ENCODE assay signal across 2 cellular contexts in the genomic region with DNA sequence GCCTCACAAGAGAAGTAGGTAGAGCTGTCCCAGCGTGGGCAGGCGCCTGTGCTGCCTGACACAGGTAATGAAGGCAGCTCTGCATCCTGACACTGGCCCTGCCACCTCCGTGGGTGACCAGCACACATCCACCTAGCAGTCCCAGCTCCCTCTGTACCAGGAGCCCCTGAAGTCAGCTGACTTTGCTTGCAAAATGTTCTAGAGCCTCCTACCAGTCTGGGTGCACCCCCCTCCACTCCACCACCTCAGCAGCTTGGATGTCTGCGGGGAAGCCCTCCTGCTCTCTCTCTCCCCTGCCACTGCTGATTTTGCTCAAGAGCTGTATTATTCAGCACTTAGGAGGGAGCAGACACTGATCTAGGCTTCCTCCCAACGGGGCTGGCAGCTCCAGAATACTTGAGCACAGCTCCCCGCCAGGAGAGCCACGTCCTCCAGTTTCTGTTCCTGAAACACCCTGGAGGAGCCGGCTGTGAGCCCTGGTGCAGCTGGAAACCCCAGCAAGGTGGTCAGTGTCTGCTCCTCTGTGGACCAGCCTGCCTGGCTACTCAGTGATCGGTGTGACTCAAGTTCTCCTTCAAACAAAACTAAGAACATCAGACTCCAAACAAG.
TF ChIP-seq lines count a peak whose summit lies in the region.

No MANE protein-coding gene starts in this region.

TF ChIP-seq in SK-N-SH, 30 proteins besides CTCF, POLR2A, EP300 and RAD21 (continued from another document):
- TF ChIP-seq, protein P1, sequence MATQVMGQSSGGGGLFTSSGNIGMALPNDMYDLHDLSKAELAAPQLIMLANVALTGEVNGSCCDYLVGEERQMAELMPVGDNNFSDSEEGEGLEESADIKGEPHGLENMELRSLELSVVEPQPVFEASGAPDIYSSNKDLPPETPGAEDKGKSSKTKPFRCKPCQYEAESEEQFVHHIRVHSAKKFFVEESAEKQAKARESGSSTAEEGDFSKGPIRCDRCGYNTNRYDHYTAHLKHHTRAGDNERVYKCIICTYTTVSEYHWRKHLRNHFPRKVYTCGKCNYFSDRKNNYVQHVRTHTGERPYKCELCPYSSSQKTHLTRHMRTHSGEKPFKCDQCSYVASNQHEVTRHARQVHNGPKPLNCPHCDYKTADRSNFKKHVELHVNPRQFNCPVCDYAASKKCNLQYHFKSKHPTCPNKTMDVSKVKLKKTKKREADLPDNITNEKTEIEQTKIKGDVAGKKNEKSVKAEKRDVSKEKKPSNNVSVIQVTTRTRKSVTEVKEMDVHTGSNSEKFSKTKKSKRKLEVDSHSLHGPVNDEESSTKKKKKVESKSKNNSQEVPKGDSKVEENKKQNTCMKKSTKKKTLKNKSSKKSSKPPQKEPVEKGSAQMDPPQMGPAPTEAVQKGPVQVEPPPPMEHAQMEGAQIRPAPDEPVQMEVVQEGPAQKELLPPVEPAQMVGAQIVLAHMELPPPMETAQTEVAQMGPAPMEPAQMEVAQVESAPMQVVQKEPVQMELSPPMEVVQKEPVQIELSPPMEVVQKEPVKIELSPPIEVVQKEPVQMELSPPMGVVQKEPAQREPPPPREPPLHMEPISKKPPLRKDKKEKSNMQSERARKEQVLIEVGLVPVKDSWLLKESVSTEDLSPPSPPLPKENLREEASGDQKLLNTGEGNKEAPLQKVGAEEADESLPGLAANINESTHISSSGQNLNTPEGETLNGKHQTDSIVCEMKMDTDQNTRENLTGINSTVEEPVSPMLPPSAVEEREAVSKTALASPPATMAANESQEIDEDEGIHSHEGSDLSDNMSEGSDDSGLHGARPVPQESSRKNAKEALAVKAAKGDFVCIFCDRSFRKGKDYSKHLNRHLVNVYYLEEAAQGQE (IDR thresholded peaks at IDR 0.05; ENCODE audit: low read depth, low read length) = no peak
- TF ChIP-seq TCF12 (IDR thresholded peaks at IDR 0.05) (no peak), NFIC (IDR thresholded peaks at IDR 0.05; ENCODE audit: borderline replicate concordance) (no peak), MXI1 (IDR thresholded peaks at IDR 0.05; ENCODE audit: low read depth, low read length) (no peak), RXRA (IDR thresholded peaks at IDR 0.05; ENCODE audit: borderline replicate concordance, low read depth) (no peak), EZH2phosphoT487 (IDR thresholded peaks at IDR 0.05; ENCODE audit: borderline replicate concordance, low read depth) (no peak)

TF ChIP-seq in SK-N-SH treated with all-trans-retinoic acid at 6 μM for 48 hours, 23 proteins besides CTCF, POLR2A, EP300 and RAD21 (continued from another document):
- TF ChIP-seq RARB (CRISPR knock-in tag; IDR thresholded peaks at IDR 0.05) (no peak), ZNF565 (CRISPR knock-in tag; conservative IDR thresholded peaks at IDR 0.05; ENCODE audit: low read depth) (no peak), TOX (CRISPR knock-in tag; IDR thresholded peaks at IDR 0.05; ENCODE audit: borderline replicate concordance) (no peak), ISL1 (CRISPR knock-in tag; IDR thresholded peaks at IDR 0.05) (no peak), ZNF70 (CRISPR knock-in tag; IDR thresholded peaks at IDR 0.05) (no peak), ZFP30 (CRISPR knock-in tag; IDR thresholded peaks at IDR 0.05) (no peak), PPARA (CRISPR knock-in tag; IDR thresholded peaks at IDR 0.05; ENCODE audit: borderline replicate concordance) (no peak)
- TF ChIP-seq, protein P2, sequence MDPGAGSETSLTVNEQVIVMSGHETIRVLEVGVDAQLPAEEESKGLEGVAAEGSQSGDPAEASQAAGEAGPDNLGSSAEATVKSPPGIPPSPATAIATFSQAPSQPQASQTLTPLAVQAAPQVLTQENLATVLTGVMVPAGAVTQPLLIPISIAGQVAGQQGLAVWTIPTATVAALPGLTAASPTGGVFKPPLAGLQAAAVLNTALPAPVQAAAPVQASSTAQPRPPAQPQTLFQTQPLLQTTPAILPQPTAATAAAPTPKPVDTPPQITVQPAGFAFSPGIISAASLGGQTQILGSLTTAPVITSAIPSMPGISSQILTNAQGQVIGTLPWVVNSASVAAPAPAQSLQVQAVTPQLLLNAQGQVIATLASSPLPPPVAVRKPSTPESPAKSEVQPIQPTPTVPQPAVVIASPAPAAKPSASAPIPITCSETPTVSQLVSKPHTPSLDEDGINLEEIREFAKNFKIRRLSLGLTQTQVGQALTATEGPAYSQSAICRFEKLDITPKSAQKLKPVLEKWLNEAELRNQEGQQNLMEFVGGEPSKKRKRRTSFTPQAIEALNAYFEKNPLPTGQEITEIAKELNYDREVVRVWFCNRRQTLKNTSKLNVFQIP (CRISPR knock-in tag; IDR thresholded peaks at IDR 0.05; ENCODE audit: borderline replicate concordance, low read depth) = no peak
- TF ChIP-seq, protein P3, sequence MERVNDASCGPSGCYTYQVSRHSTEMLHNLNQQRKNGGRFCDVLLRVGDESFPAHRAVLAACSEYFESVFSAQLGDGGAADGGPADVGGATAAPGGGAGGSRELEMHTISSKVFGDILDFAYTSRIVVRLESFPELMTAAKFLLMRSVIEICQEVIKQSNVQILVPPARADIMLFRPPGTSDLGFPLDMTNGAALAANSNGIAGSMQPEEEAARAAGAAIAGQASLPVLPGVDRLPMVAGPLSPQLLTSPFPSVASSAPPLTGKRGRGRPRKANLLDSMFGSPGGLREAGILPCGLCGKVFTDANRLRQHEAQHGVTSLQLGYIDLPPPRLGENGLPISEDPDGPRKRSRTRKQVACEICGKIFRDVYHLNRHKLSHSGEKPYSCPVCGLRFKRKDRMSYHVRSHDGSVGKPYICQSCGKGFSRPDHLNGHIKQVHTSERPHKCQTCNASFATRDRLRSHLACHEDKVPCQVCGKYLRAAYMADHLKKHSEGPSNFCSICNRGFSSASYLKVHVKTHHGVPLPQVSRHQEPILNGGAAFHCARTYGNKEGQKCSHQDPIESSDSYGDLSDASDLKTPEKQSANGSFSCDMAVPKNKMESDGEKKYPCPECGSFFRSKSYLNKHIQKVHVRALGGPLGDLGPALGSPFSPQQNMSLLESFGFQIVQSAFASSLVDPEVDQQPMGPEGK (CRISPR knock-in tag; IDR thresholded peaks at IDR 0.05; ENCODE audit: borderline replicate concordance) = no peak
